1 cellular context compared by ENCODE assay signal in the genomic region with DNA sequence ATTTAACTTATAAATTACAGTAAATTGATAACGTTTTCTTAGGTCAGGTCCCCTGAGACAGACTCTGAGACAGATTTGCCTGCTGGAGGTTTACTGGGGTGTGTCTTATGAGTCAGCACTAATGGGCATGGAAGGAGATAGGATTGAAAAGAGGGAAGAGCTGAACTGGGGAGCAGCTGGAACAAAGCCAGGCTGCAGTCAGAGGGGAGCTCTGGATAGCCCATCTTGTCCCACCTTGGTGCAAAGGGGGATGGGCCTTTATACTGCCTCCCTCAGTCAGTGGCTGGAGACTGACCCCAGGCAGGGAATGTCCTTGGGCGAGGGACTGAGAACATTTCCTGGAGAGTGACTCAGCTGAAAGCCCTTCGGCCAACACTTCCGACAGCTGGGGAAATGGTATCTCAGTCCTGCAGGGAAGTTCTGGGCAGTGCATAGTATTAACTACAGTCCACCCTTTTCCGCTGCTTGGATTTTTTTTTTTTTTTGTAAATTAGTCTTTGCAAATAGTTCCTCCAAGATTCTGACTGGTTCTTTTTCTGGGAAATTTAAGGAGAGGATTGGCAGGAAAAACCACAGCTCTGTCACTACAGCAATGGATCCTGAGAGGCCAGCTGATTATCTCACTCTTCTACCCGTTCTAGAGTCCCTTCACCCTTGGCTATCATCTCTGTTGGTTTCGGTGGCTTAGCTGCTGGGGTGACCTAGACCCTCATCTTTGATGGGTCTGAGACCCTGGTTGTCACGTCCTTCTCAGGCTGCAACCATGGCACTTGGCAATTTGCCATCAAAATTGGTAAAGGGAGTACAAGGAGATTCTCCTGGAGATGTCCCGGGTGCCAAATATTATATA.
TF ChIP-seq lines count a peak whose summit lies in the region.

No MANE protein-coding gene starts in this region.

TF ChIP-seq in K562, 482 proteins besides CTCF, POLR2A, EP300 and RAD21 (continued from another document and continues in another):
- peak in 1 of 2 experiments; percentile 68; a peak in 3 of 4 replicates for TF ChIP-seq MNT (conservative IDR thresholded peaks at IDR 0.05)
- peak; percentile 50; the same call in 1 of the 2 replicates for TF ChIP-seq L3MBTL2 (IDR thresholded peaks at IDR 0.05)
- TF ChIP-seq, protein P1, sequence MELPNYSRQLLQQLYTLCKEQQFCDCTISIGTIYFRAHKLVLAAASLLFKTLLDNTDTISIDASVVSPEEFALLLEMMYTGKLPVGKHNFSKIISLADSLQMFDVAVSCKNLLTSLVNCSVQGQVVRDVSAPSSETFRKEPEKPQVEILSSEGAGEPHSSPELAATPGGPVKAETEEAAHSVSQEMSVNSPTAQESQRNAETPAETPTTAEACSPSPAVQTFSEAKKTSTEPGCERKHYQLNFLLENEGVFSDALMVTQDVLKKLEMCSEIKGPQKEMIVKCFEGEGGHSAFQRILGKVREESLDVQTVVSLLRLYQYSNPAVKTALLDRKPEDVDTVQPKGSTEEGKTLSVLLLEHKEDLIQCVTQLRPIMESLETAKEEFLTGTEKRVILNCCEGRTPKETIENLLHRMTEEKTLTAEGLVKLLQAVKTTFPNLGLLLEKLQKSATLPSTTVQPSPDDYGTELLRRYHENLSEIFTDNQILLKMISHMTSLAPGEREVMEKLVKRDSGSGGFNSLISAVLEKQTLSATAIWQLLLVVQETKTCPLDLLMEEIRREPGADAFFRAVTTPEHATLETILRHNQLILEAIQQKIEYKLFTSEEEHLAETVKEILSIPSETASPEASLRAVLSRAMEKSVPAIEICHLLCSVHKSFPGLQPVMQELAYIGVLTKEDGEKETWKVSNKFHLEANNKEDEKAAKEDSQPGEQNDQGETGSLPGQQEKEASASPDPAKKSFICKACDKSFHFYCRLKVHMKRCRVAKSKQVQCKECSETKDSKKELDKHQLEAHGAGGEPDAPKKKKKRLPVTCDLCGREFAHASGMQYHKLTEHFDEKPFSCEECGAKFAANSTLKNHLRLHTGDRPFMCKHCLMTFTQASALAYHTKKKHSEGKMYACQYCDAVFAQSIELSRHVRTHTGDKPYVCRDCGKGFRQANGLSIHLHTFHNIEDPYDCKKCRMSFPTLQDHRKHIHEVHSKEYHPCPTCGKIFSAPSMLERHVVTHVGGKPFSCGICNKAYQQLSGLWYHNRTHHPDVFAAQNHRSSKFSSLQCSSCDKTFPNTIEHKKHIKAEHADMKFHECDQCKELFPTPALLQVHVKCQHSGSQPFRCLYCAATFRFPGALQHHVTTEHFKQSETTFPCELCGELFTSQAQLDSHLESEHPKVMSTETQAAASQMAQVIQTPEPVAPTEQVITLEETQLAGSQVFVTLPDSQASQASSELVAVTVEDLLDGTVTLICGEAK (IDR thresholded peaks at IDR 0.05) = peak; percentile 51
- TF ChIP-seq, protein P1 (CRISPR knock-in tag; IDR thresholded peaks at IDR 0.05) = no peak
- TF ChIP-seq TAL1 (IDR thresholded peaks at IDR 0.05) = peak; percentile 75
- peak; percentile 62 to 71; a peak in 2 of 4 replicates for TF ChIP-seq MLLT1 (IDR thresholded peaks at IDR 0.05)
- peak; percentile 26; the same call in 1 of the 2 replicates for TF ChIP-seq EHMT2 (IDR thresholded peaks at IDR 0.05)
- TF ChIP-seq, protein P2, sequence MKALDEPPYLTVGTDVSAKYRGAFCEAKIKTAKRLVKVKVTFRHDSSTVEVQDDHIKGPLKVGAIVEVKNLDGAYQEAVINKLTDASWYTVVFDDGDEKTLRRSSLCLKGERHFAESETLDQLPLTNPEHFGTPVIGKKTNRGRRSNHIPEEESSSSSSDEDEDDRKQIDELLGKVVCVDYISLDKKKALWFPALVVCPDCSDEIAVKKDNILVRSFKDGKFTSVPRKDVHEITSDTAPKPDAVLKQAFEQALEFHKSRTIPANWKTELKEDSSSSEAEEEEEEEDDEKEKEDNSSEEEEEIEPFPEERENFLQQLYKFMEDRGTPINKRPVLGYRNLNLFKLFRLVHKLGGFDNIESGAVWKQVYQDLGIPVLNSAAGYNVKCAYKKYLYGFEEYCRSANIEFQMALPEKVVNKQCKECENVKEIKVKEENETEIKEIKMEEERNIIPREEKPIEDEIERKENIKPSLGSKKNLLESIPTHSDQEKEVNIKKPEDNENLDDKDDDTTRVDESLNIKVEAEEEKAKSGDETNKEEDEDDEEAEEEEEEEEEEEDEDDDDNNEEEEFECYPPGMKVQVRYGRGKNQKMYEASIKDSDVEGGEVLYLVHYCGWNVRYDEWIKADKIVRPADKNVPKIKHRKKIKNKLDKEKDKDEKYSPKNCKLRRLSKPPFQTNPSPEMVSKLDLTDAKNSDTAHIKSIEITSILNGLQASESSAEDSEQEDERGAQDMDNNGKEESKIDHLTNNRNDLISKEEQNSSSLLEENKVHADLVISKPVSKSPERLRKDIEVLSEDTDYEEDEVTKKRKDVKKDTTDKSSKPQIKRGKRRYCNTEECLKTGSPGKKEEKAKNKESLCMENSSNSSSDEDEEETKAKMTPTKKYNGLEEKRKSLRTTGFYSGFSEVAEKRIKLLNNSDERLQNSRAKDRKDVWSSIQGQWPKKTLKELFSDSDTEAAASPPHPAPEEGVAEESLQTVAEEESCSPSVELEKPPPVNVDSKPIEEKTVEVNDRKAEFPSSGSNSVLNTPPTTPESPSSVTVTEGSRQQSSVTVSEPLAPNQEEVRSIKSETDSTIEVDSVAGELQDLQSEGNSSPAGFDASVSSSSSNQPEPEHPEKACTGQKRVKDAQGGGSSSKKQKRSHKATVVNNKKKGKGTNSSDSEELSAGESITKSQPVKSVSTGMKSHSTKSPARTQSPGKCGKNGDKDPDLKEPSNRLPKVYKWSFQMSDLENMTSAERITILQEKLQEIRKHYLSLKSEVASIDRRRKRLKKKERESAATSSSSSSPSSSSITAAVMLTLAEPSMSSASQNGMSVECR (CRISPR knock-in tag; IDR thresholded peaks at IDR 0.05) = no peak
- TF ChIP-seq CEBPZ (IDR thresholded peaks at IDR 0.05; ENCODE audit: borderline replicate concordance, low read depth, low read length) = no peak
- TF ChIP-seq, protein P3, sequence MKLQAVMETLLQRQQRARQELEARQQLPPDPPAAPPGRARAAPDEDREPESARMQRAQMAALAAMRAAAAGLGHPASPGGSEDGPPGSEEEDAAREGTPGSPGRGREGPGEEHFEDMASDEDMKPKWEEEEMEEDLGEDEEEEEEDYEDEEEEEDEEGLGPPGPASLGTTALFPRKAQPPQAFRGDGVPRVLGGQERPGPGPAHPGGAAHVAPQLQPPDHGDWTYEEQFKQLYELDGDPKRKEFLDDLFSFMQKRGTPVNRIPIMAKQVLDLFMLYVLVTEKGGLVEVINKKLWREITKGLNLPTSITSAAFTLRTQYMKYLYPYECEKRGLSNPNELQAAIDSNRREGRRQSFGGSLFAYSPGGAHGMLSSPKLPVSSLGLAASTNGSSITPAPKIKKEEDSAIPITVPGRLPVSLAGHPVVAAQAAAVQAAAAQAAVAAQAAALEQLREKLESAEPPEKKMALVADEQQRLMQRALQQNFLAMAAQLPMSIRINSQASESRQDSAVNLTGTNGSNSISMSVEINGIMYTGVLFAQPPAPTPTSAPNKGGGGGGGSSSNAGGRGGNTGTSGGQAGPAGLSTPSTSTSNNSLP (IDR thresholded peaks at IDR 0.05; ENCODE audit: borderline replicate concordance, low read depth, low read length) = peak; percentile 14; the same call in 1 of the 2 replicates
- peak; percentile 81; the same call in 1 of the 2 replicates for TF ChIP-seq ZBTB7A (IDR thresholded peaks at IDR 0.05; ENCODE audit: borderline replicate concordance, control insufficient read depth, low read depth, low read length)
- peak; percentile 87 for TF ChIP-seq ZNF592 (IDR thresholded peaks at IDR 0.05)
- no peak for TF ChIP-seq NR4A1 (CRISPR knock-in tag; IDR thresholded peaks at IDR 0.05)
- TF ChIP-seq NR4A1 (tag; IDR thresholded peaks at IDR 0.05) = peak; percentile 26; the same call in 1 of the 2 replicates
- TF ChIP-seq SOX6 (IDR thresholded peaks at IDR 0.05) = no peak; the same call in none of the 2 replicates
